ENCODE assay signal across 18 cellular contexts in the genomic region with DNA sequence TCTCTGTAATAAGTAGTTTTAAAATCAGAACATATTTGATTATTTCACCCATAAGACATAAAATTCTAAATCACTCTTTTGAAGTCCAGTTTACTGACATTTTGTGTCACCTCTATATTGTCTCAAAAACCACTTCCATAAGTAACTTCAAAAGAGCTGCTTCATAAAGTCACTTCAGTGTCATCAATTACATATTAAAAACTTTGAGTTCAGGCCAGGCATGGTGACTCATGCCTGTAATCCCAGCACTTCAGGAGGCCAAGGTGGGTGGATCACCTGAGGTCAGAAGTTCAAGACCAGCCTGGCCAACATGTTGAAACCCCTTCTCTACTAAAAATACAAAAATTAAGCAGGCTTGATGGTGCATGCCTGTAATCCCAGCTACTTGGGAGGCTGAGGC. TPM values are rescaled to one million over a fixed set of nuclear protein-coding genes. Genes with fewer than 3 reads are reported as not detected.
"Had no signal": no experiment of that assay in that cellular context is flagged by ENCODE, and none has a peak within 500 bp of the region (broad histone marks: within the 10 kb centered on the region; RNA-seq: fewer than 3 reads in every experiment).

No MANE protein-coding gene starts in this region.

RNA-seq across cellular contexts. Expression of gene TACR3, which starts 53.0 kb away (rescaled TPM):
- total RNA-seq: activated naive CD4-positive, alpha-beta T cell treated with anti-CD3 and anti-CD28 coated beads for 36 hours; activated naive CD4-positive, alpha-beta T cell treated with anti-CD3 and anti-CD28 coated beads, Interleukin-2, amount 50 U/mL, for 72 hours; activated naive CD8-positive, alpha-beta T cell treated with anti-CD3 and anti-CD28 coated beads for 36 hours; activated naive CD8-positive, alpha-beta T cell treated with anti-CD3 and anti-CD28 coated beads, Interleukin-2, amount 10 ng/mL, durations not matched to agents 7 days and 5 days; activated T-cell treated with anti-CD3 and anti-CD28 coated beads, Interleukin-2, amount 50 U/mL, for 4 hours; activated T-cell treated with anti-CD3 and anti-CD28 coated beads, Interleukin-2, amount 50 U/mL, for 72 hours; activated T-helper 1 cell treated with anti-CD3 and anti-CD28 coated beads, Interleukin-12 subunit alpha, Interleukin-12 subunit beta, Interleukin-2, Interleukin-4 antibody, amounts not matched to agents 30 ng/mL and 10 ng/mL and 1 ng/mL, durations not matched to agents 14 hours and 24 hours and 36 hours; activated T-helper 17 cell treated with anti-CD3 and anti-CD28 coated beads, Interleukin-2, amount 50 U/mL, for 72 hours; activated T-helper 2 cell treated with anti-CD3 and anti-CD28 coated beads, Interferon-gamma antibody, Interleukin-2, Interleukin-4, amounts not matched to agents 10 μg/mL and 5 μg/mL and 100 μg/mL, durations not matched to agents 14 hours and 24 hours and 36 hours; aorta; ascending aorta; body of pancreas; breast epithelium; bronchial epithelial cell; cardiac muscle cell; cardiac septum; chondrocyte had no signal
- polyA plus RNA-seq: adipose tissue, aorta, cardiac muscle cell had no signal
